Comparison of ENCODE assay signal across 2 cellular contexts in genomic region chr18:4789506-4789905, GRCh38.
TF ChIP-seq lines count a peak whose summit lies in the region.

No MANE protein-coding gene starts in this region.

TF ChIP-seq in liver, 16 proteins besides CTCF, POLR2A, EP300 and RAD21 (continued from another document):
- TF ChIP-seq MAX (IDR thresholded peaks at IDR 0.05) (no peak), GABPA (IDR thresholded peaks at IDR 0.05 in 1 of 2, conservative IDR thresholded peaks at IDR 0.05 in 1 of 2) (no peak), FOXA1 (IDR thresholded peaks at IDR 0.05) (no peak), ZBTB33 (IDR thresholded peaks at IDR 0.05) (no peak), TAF1 (conservative IDR thresholded peaks at IDR 0.05) (no peak), HNF4A (conservative IDR thresholded peaks at IDR 0.05) (no peak), JUND (IDR thresholded peaks at IDR 0.05) (no peak), ATF3 (IDR thresholded peaks at IDR 0.05) (no peak), SP1 (IDR thresholded peaks at IDR 0.05) (no peak), REST (IDR thresholded peaks at IDR 0.05) (no peak)

TF ChIP-seq in HepG2, 621 proteins besides CTCF, POLR2A, EP300 and RAD21 (continued from another document):
- TF ChIP-seq HMGXB4 (CRISPR knock-in tag; IDR thresholded peaks at IDR 0.05; ENCODE audit: borderline replicate concordance in 1 of 2, low read depth in 1 of 2) (no peak), HOXD1 (CRISPR knock-in tag; IDR thresholded peaks at IDR 0.05) (no peak), ARID4A (CRISPR knock-in tag; IDR thresholded peaks at IDR 0.05; ENCODE audit: borderline replicate concordance) (no peak), ZNF773 (CRISPR knock-in tag; IDR thresholded peaks at IDR 0.05; ENCODE audit: borderline replicate concordance) (no peak), SOX5 (CRISPR knock-in tag; IDR thresholded peaks at IDR 0.05; ENCODE audit: borderline replicate concordance) (no peak)
